8 cellular contexts compared by ENCODE assay signal in genomic region chr22:28810839-28811491, GRCh38. TPM values are rescaled to one million over a fixed set of nuclear protein-coding genes. Genes with fewer than 3 reads are reported as not detected.
A peak's percentile ranks its signal among the peaks of the same experiment; 100 is the strongest.
DNase-seq lines count a peak whose midpoint lies in the region; ATAC-seq, FAIRE-seq and TF ChIP-seq lines count a peak whose summit lies in the region.

No MANE protein-coding gene starts in this region.

- H3K9ac ChIP-seq in colonic mucosa (ENCODE audit: low read depth in 2 of 2, low read length in 2 of 2) = no peak overlapping the region

- no peak for TF ChIP-seq POLR2A in GM12891 (IDR thresholded peaks at IDR 0.05; ENCODE audit: low read depth, low read length)

- intact Hi-C loops in colonic mucosa (cut with DNase I) = no loop called here

- DNase-seq in GM12891 (ENCODE audit: insufficient read length, low spot score) (no peak), SKM-1 treated with dmso at 0.1 percent for 144 hours (lab: John Stamatoyannopoulos, UW; ENCODE audit: unreplicated experiment) (peak; percentile 80), colonic mucosa (no peak), pulmonary artery endothelial cell (ENCODE audit: low read depth, low spot score) (peak; percentile 59), kidney tubule cell (ENCODE audit: low spot score) (no peak), NCI-H69 (lab: John Stamatoyannopoulos, UW) (no peak), NCI-H2227 (lab: John Stamatoyannopoulos, UW; ENCODE audit: unreplicated experiment) (no peak)

- peak overlapping the region; percentile 64 for H3K27ac ChIP-seq in colonic mucosa

- no peaks in the 10 kb centered on the region for H3K27me3 ChIP-seq in colonic mucosa

- H3K4me1 ChIP-seq in colonic mucosa = no peaks in the 10 kb centered on the region

- H3K9me3 ChIP-seq in colonic mucosa = no peaks in the 10 kb centered on the region

- peak; percentile 5 for FAIRE-seq in GM12891 (lab: Jason Lieb, UNC)

- ATAC-seq in GM18517 (IDR thresholded peaks at IDR 0.05; ENCODE audit: unreplicated experiment) = no peak

- no peak overlapping the region for H3K4me3 ChIP-seq in colonic mucosa

- H3K36me3 ChIP-seq in colonic mucosa = no peaks in the 10 kb centered on the region

- no peak for TF ChIP-seq CTCF in colonic mucosa (IDR thresholded peaks at IDR 0.05)

TF ChIP-seq in GM12891, 5 proteins besides CTCF, POLR2A, EP300 and RAD21:
- no peak for TF ChIP-seq POU2F2 (IDR thresholded peaks at IDR 0.05; ENCODE audit: low read depth, low read length)
- TF ChIP-seq PAX5 (IDR thresholded peaks at IDR 0.05; ENCODE audit: insufficient read depth, low read length, severe bottlenecking) = peak; percentile 47

RNA-seq across cellular contexts. Expression of gene XBP1, which starts 10.6 kb away (rescaled TPM):
- polyA plus RNA-seq in GM12891 (2012; ENCODE audit: low read depth, missing spikeins) = 56.5 TPM
- 100 to 1,000 TPM; 210 to 251 TPM for total RNA-seq in colonic mucosa
- total RNA-seq in pulmonary artery endothelial cell = 127 and 168 TPM in 2 replicates

RNA-seq across cellular contexts. Expression of gene CCDC117, which starts 38.5 kb away (rescaled TPM):
- polyA plus RNA-seq in GM12891 (2012; ENCODE audit: low read depth, missing spikeins) = 6.8 TPM
- total RNA-seq in colonic mucosa (10 to 100 TPM; 21.2 to 24.9 TPM), pulmonary artery endothelial cell (12.7 and 30.9 TPM in 2 replicates)

Comparison
In these comparisons a context has a peak if more than half of its experiments do, and no peak if none do; other contexts are left out.
1. DNase-seq: peak in SKM-1 treated with dmso at 0.1 percent for 144 hours (single experiment) and pulmonary artery endothelial cell (single experiment); none in GM12891 (single experiment), colonic mucosa (single experiment), kidney tubule cell (single experiment), NCI-H69 (single experiment) and NCI-H2227 (single experiment).